ENCODE assay signal across 24 cellular contexts in genomic region chr12:67658486-67658885, GRCh38.
"Had no signal": no experiment of that assay in that cellular context is flagged by ENCODE, and none has a peak within 500 bp of the region (broad histone marks: within the 10 kb centered on the region; RNA-seq: fewer than 3 reads in every experiment).

No MANE protein-coding gene starts in this region.

- H3K27me3 Mint-ChIP-seq: natural killer cell treated with Interleukin-12 subunit alpha and Interleukin-12 subunit beta and Interleukin-15 and Interleukin-18, amount 100 ng/mL, for 72 hours; progenitor cell of endocrine pancreas had no signal

- H3K9me3 Mint-ChIP-seq: endodermal cell; immature natural killer cell; natural killer cell treated with Interleukin-12 subunit alpha and Interleukin-12 subunit beta and Interleukin-15 and Interleukin-18, amount 100 ng/mL, for 72 hours; T-helper 1 cell treated with Interleukin-12 subunit alpha and Interleukin-12 subunit beta and Interleukin-4 antibody, amounts not matched to agents 30 μg/mL and 1 μg/mL, for 36 hours had no signal

- H3K4me3 Mint-ChIP-seq: endodermal cell; natural killer cell treated with Interleukin-12 subunit alpha and Interleukin-12 subunit beta and Interleukin-15 and Interleukin-18, amount 100 ng/mL, for 72 hours; T-helper 1 cell treated with Interleukin-12 subunit alpha and Interleukin-12 subunit beta and Interleukin-4 antibody, amounts not matched to agents 30 μg/mL and 1 μg/mL, for 36 hours had no signal

- H3K27me3 ChIP-seq: hepatocyte, left lung, upper lobe of right lung had no signal

- H2AFZ ChIP-seq: hepatocyte had no signal

- H3K27ac ChIP-seq: hepatocyte, left lung, thoracic aorta, upper lobe of right lung had no signal

- FAIRE-seq: bronchial epithelial cell had no signal

- H3K27ac Mint-ChIP-seq: endodermal cell; T-helper 1 cell treated with Interleukin-12 subunit alpha and Interleukin-12 subunit beta and Interleukin-4 antibody, amounts not matched to agents 30 μg/mL and 1 μg/mL, for 36 hours had no signal

- H3K9me3 ChIP-seq: left lung, thoracic aorta, upper lobe of right lung had no signal

- ATAC-seq: left lung; natural killer cell treated with Interleukin-12 subunit alpha and Interleukin-12 subunit beta and Interleukin-15 and Interleukin-18, amount 100 ng/mL, for 72 hours; upper lobe of right lung had no signal

- DNase-seq: activated CD4-positive, alpha-beta T cell treated with anti-CD3 and anti-CD28 coated beads for 4 hours; activated CD4-positive, alpha-beta T cell treated with anti-CD3 and anti-CD28 coated beads, Interleukin-2, amount 50 U/mL, for 48 hours; activated CD4-positive, CD25-positive, alpha-beta regulatory T cell; activated CD8-positive, alpha-beta memory T cell treated with anti-CD3 and anti-CD28 coated beads, Interleukin-2, amount 50 U/mL, for 48 hours; activated naive CD4-positive, alpha-beta T cell treated with Interleukin-2 at 50 U/mL for 16 hours; activated T-cell treated with anti-CD3 and anti-CD28 coated beads, Interleukin-2, amount 50 U/mL, for 48 hours; amygdala; cortex of kidney; endodermal cell; immature natural killer cell; mammary epithelial cell; midbrain; stimulated activated CD4-positive, alpha-beta T cell treated with anti-CD3 and anti-CD28 coated beads, Interleukin-2, amount 100 ng/mL, for 48 hours; stimulated activated CD8-positive, alpha-beta memory T cell treated with anti-CD3 and anti-CD28 coated beads, Interleukin-4, amount 100 ng/mL, for 48 hours; stimulated activated naive CD4-positive, alpha-beta T cell; upper lobe of right lung had no signal

- H3K4me2 ChIP-seq: hepatocyte had no signal

- H3K4me3 ChIP-seq: hepatocyte, left lung, skin epidermis, thoracic aorta, upper lobe of right lung had no signal
